Comparison of ENCODE assay signal across 16 cellular contexts in the genomic region with DNA sequence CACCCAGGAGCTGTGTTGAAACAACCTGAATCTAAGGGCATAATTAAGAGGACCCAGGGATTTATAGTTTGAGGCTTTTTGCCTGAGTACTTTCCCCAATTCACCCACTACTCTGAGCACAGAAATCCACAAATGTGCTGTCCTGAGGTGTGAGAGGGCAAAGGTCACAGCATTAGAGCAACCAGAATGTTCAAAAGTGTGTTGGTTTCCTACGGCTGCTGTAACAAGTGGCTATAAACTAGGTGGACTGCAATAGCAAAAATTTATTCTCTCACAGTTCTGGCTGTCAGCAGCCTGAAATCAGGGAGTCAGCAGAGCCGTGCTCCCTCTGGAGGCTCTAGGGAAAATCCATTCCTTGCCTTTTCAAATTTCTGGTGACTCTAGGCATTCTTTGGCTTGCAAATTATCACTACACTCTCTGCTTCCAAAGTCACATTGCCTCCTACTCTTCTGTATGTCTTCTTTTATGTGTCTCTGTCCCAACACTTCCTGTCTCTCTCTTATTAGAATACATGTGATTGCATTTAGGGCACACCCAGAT.
A peak's percentile ranks its signal among the peaks of the same experiment; 100 is the strongest.
DNase-seq lines count a peak whose midpoint lies in the region; TF ChIP-seq lines count a peak whose summit lies in the region.
"Had no signal": no experiment of that assay in that cellular context is flagged by ENCODE, and none has a peak within 500 bp of the region (broad histone marks: within the 10 kb centered on the region; RNA-seq: fewer than 3 reads in every experiment).

No MANE protein-coding gene starts in this region.

- no peak overlapping the region for H3K9ac ChIP-seq in SK-N-SH

- POLR2A ChIA-PET in SK-N-SH (lab: Yijun Ruan, JAX), result no interaction called here

- TF ChIP-seq EP300 in SK-N-SH (IDR thresholded peaks at IDR 0.05; ENCODE audit: borderline replicate concordance in 1 of 2, low read depth in 1 of 2, low read length in 1 of 2), result no peak

- H3K9me2 ChIP-seq in SK-N-SH, result no peaks in the 10 kb centered on the region; the same call in 1 of the 2 replicates

- H3K9me3 ChIP-seq in SK-N-SH (no peaks in the 10 kb centered on the region), prostate gland (no peaks in the 10 kb centered on the region)
- H3K9me3 ChIP-seq: pancreas, stomach had no signal

- H2AFZ ChIP-seq in SK-N-SH (ENCODE audit: low read depth), result no peak overlapping the region

- 0 out of 2 replicates have a peak, but pooled peaks cover 3% of the 10 kb centered on the region for H4K20me1 ChIP-seq in SK-N-SH (ENCODE audit: insufficient read depth)

- no peak for TF ChIP-seq POLR2A in prostate gland (IDR thresholded peaks at IDR 0.05)

- peaks cover 11% of the 10 kb centered on the region for H3F3A ChIP-seq in SK-N-SH (replicated peaks; ENCODE audit: insufficient read depth)

- DNase-seq in H7, result peak; percentile 3
- no peak for DNase-seq in SK-N-SH
- peak; percentile 51 for DNase-seq in fibroblast of mammary gland (ENCODE audit: low read depth)
- DNase-seq in retinal pigment epithelial cell (ENCODE audit: low read depth), result no peak
- no peak for DNase-seq in prostate gland (ENCODE audit: low spot score)
- DNase-seq in SW480 (ENCODE audit: low spot score), result no peak
- DNase-seq in DMS153 (lab: John Stamatoyannopoulos, UW), result no peak
- DNase-seq in NCI-H446 (lab: John Stamatoyannopoulos, UW), result no peak
- DNase-seq: activated CD8-positive, alpha-beta memory T cell treated with anti-CD3 and anti-CD28 coated beads, Interleukin-2, amount 10 ng/mL, durations not matched to agents 7 days and 5 days; amygdala; GDM1; NCI-H1694; pancreas; stimulated activated CD4-positive, alpha-beta T cell treated with anti-CD3 and anti-CD28 coated beads, Interleukin-4, amount 100 ng/mL, for 1 hour; stomach had no signal

- H3K36me3 ChIP-seq in H7 (replicated peaks; ENCODE audit: control insufficient read depth, insufficient read depth, low read length) (no peaks in the 10 kb centered on the region), SK-N-SH (replicated peaks in 1 of 2; ENCODE audit: control insufficient read depth in 1 of 2, insufficient read depth in 2 of 2, low read length in 1 of 2) (no peaks in the 10 kb centered on the region), prostate gland (no peaks in the 10 kb centered on the region)
- H3K36me3 ChIP-seq: pancreas, stomach had no signal

- H3K27ac ChIP-seq in SK-N-SH (ENCODE audit: low read depth in 2 of 2, low read length in 1 of 2) (no peak overlapping the region), prostate gland (no peak overlapping the region)
- H3K27ac ChIP-seq: epithelial cell of prostate, pancreas, stomach had no signal

- TF ChIP-seq RAD21 in SK-N-SH (IDR thresholded peaks at IDR 0.05; ENCODE audit: low read length), result peak; percentile 31

- 52% methylated on average over 2 of the region's 2 CpGs for WGBS in SK-N-SH (ENCODE audit: low lambda C conversion rate)
- 38% methylated on average over 2 of the region's 2 CpGs for WGBS in prostate gland

- TF ChIP-seq CTCF in SK-N-SH (IDR thresholded peaks at IDR 0.05) (peak; percentile 28; the same call in 1 of the 2 replicates), fibroblast of mammary gland (conservative IDR thresholded peaks at IDR 0.05; ENCODE audit: control insufficient read depth, insufficient read depth, low read depth, low read length) (peak; percentile 67), retinal pigment epithelial cell (conservative IDR thresholded peaks at IDR 0.05; ENCODE audit: low read depth, low read length) (peak; percentile 62), prostate gland (IDR thresholded peaks at IDR 0.05) (no peak)

- H3K79me2 ChIP-seq in SK-N-SH (ENCODE audit: insufficient read depth), result no peaks in the 10 kb centered on the region

- H3K4me1 ChIP-seq in SK-N-SH (ENCODE audit: control insufficient read depth in 1 of 2, insufficient read depth in 2 of 2, low read depth in 1 of 2, low read length in 1 of 2) (no peaks in the 10 kb centered on the region; a peak in 1 of 4 replicates), prostate gland (replicated peaks) (no peaks in the 10 kb centered on the region)
- H3K4me1 ChIP-seq: pancreas, stomach had no signal

- H3K27me3 ChIP-seq in H7 (ENCODE audit: control insufficient read depth, insufficient read depth, low read length) (no peaks in the 10 kb centered on the region), SK-N-SH (ENCODE audit: insufficient read depth) (peaks cover 7% of the 10 kb centered on the region; the same call in 1 of the 2 replicates), prostate gland (replicated peaks; ENCODE audit: insufficient read depth) (no peaks in the 10 kb centered on the region)
- H3K27me3 ChIP-seq: pancreas, stomach had no signal

- no peak overlapping the region for H3K4me2 ChIP-seq in SK-N-SH

- intact Hi-C loops in prostate gland (cut with DNase I), result no loop called here

- H3K4me3 ChIP-seq in H7 (ENCODE audit: insufficient read depth, low read depth, low read length) (no peak overlapping the region), SK-N-SH (ENCODE audit: low read depth in 2 of 2, low read length in 1 of 2) (no peak overlapping the region; a peak in 1 of 4 replicates), fibroblast of mammary gland (ENCODE audit: control insufficient read depth, low read depth, low read length) (no peak overlapping the region), retinal pigment epithelial cell (ENCODE audit: low read length) (no peak overlapping the region), prostate gland (no peak overlapping the region)
- H3K4me3 ChIP-seq: pancreas, stomach had no signal

- CTCF ChIA-PET in SK-N-SH (lab: Yijun Ruan, JAX), result interaction anchor here (0.7 kb wide), 1 partner anchor 83 kb away, joined by 3 read pairs; no protein-coding TSS in a partner anchor

TF ChIP-seq in SK-N-SH, 30 proteins besides CTCF, POLR2A, EP300 and RAD21:
- TF ChIP-seq SMC3 (IDR thresholded peaks at IDR 0.05; ENCODE audit: low read depth, low read length), result no peak
- TF ChIP-seq, protein P1, sequence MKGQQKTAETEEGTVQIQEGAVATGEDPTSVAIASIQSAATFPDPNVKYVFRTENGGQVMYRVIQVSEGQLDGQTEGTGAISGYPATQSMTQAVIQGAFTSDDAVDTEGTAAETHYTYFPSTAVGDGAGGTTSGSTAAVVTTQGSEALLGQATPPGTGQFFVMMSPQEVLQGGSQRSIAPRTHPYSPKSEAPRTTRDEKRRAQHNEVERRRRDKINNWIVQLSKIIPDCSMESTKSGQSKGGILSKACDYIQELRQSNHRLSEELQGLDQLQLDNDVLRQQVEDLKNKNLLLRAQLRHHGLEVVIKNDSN (IDR thresholded peaks at IDR 0.05; ENCODE audit: borderline replicate concordance, low read depth), result no peak
- TF ChIP-seq GATA2 (CRISPR knock-in tag; IDR thresholded peaks at IDR 0.05), result no peak
- no peak for TF ChIP-seq FOSL2 (IDR thresholded peaks at IDR 0.05; ENCODE audit: borderline replicate concordance, low read depth)
- TF ChIP-seq NFIC (IDR thresholded peaks at IDR 0.05; ENCODE audit: borderline replicate concordance), result no peak
- TF ChIP-seq, protein P2, sequence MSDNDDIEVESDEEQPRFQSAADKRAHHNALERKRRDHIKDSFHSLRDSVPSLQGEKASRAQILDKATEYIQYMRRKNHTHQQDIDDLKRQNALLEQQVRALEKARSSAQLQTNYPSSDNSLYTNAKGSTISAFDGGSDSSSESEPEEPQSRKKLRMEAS (IDR thresholded peaks at IDR 0.05; ENCODE audit: low read depth), result no peak

Comparison
In these comparisons a context has a peak if more than half of its experiments do, and no peak if none do; other contexts are left out.
1. DNase-seq: peak in H7 (single experiment) and fibroblast of mammary gland (single experiment); none in SK-N-SH (single experiment), retinal pigment epithelial cell (single experiment), prostate gland (single experiment), SW480 (single experiment), DMS153 (single experiment) and NCI-H446 (0 of 2).
2. CTCF ChIP-seq: peak in SK-N-SH (single experiment), fibroblast of mammary gland (single experiment) and retinal pigment epithelial cell (single experiment); none in prostate gland (0 of 4).